In genomic region chrX:137574102-137574783, GRCh38 we compare ENCODE assay signal across 24 cellular contexts. TPM values are rescaled to one million over a fixed set of nuclear protein-coding genes. Genes with fewer than 3 reads are reported as not detected.
DNase-seq lines count a peak whose midpoint lies in the region; ATAC-seq, FAIRE-seq and TF ChIP-seq lines count a peak whose summit lies in the region.
"Had no signal": no experiment of that assay in that cellular context is flagged by ENCODE, and none has a peak within 500 bp of the region (broad histone marks: within the 10 kb centered on the region; RNA-seq: fewer than 3 reads in every experiment).

No MANE protein-coding gene starts in this region.

- TF ChIP-seq CTCF in endothelial cell of umbilical vein (IDR thresholded peaks at IDR 0.05; ENCODE audit: extremely low read depth in 1 of 2, insufficient read depth in 1 of 2, low read depth in 1 of 2, low read length in 2 of 2) (no peak), nephron (IDR thresholded peaks at IDR 0.05; ENCODE audit: unreplicated experiment in 3 of 3) (no peak)

- no peak overlapping the region for H3K27ac ChIP-seq in endothelial cell of umbilical vein (ENCODE audit: insufficient read depth, low read depth, low read length)
- H3K27ac ChIP-seq: 22Rv1, stomach, upper lobe of right lung had no signal

- H3K36me3 Mint-ChIP-seq in nephron (ENCODE audit: low read depth), result no peaks in the 10 kb centered on the region

- H3K4me3 Mint-ChIP-seq in nephron, result peak overlapping the region; percentile 78 to 81 (median 80)
- H3K4me3 Mint-ChIP-seq: activated CD8-positive, alpha-beta T cell treated with anti-CD3 and anti-CD28 coated beads, Interleukin-2, amount 10 ng/mL, durations not matched to agents 7 days and 5 days; activated T-cell treated with anti-CD3 and anti-CD28 coated beads, Interleukin-2, amount 50 U/mL, for 24 hours; natural killer cell had no signal

- no peak for TF ChIP-seq POLR2A in endothelial cell of umbilical vein (IDR thresholded peaks at IDR 0.05; ENCODE audit: low read depth, low read length)

- intact Hi-C loops in endothelial cell of umbilical vein (cut with micrococcal nuclease), result no loop called here

- H3K4me3 ChIP-seq in endothelial cell of umbilical vein (replicated peaks in 1 of 3; ENCODE audit: insufficient read depth in 1 of 3, low read depth in 1 of 3, low read length in 3 of 3), result no peak overlapping the region
- H3K4me3 ChIP-seq: stomach, upper lobe of right lung had no signal

- H3K79me2 ChIP-seq in endothelial cell of umbilical vein (ENCODE audit: control insufficient read depth, insufficient read depth, low read length), result no peaks in the 10 kb centered on the region

- no peaks in the 10 kb centered on the region for H3K9me3 ChIP-seq in endothelial cell of umbilical vein (replicated peaks; ENCODE audit: control insufficient read depth, insufficient read depth, low read length)
- H3K9me3 ChIP-seq: upper lobe of right lung had no signal

- H4K20me1 ChIP-seq in endothelial cell of umbilical vein (replicated peaks; ENCODE audit: control insufficient read depth, extremely low read depth, insufficient read depth, low read length), result no peaks in the 10 kb centered on the region

- ATAC-seq in HG03139 (IDR thresholded peaks at IDR 0.05; ENCODE audit: unreplicated experiment), result no peak
- ATAC-seq: activated CD8-positive, alpha-beta T cell treated with anti-CD3 and anti-CD28 coated beads, Interleukin-2, amount 10 ng/mL, durations not matched to agents 7 days and 5 days; left cardiac atrium; natural killer cell; upper lobe of right lung had no signal

- no peaks in the 10 kb centered on the region for H3K9me1 ChIP-seq in endothelial cell of umbilical vein (replicated peaks; ENCODE audit: control insufficient read depth, extremely low read depth, insufficient read depth, low read length)

- DNase-seq in NCI-H82 (lab: John Stamatoyannopoulos, UW), result peak; percentile 4
- no peak for DNase-seq in NCI-H82 treated with DMSO at 0.1 percent for 48 hours (lab: John Stamatoyannopoulos, UW; ENCODE audit: unreplicated experiment)
- no peak for DNase-seq in endothelial cell of umbilical vein (ENCODE audit: low read depth, low spot score)
- DNase-seq in NOMO-1 treated with dmso at 0.1 percent for 144 hours (lab: John Stamatoyannopoulos, UW; ENCODE audit: unreplicated experiment), result no peak
- no peak for DNase-seq in NCI-H446 (lab: John Stamatoyannopoulos, UW)
- no peak for DNase-seq in AG08395 (ENCODE audit: low spot score)
- DNase-seq: activated CD8-positive, alpha-beta T cell treated with anti-CD3 and anti-CD28 coated beads, Interleukin-2, amount 10 ng/mL, durations not matched to agents 7 days and 5 days; activated naive CD4-positive, alpha-beta T cell treated with anti-CD3 and anti-CD28 coated beads, Interleukin-2, amount 50 U/mL, for 16 hours; activated T-cell treated with anti-CD3 and anti-CD28 coated beads, Interleukin-2, amount 50 U/mL, for 24 hours; DMS53; left cardiac atrium; natural killer cell; NCI-H1105; NCI-H2107; NCI-H510A; stimulated activated CD4-positive, alpha-beta T cell treated with anti-CD3 and anti-CD28 coated beads, Interleukin-4, amount 100 ng/mL, for 24 hours; stomach; T1000; upper lobe of right lung had no signal

- H3K4me1 ChIP-seq in endothelial cell of umbilical vein (ENCODE audit: control insufficient read depth, extremely low read depth, insufficient read depth, low read length), result no peaks in the 10 kb centered on the region
- H3K4me1 ChIP-seq: upper lobe of right lung had no signal

- CTCF ChIA-PET in endothelial cell of umbilical vein (lab: Charles Lee), result no interaction called here

- H2AFZ ChIP-seq in endothelial cell of umbilical vein (ENCODE audit: low read depth, low read length), result no peak overlapping the region

- dilution Hi-C loops in endothelial cell of umbilical vein (cut with MboI; ENCODE audit: extremely low pct_ligation_motif_present, low sequenced_read_pairs), result no loop called here

- no TSS peak for BruUV-seq in endothelial cell of umbilical vein (replicated peaks; lab: Mats Ljungman, UMichigan)

- no peak for FAIRE-seq in endothelial cell of umbilical vein (lab: Jason Lieb, UNC)
- FAIRE-seq: colon had no signal

- no peaks in the 10 kb centered on the region for H3K36me3 ChIP-seq in endothelial cell of umbilical vein (ENCODE audit: control insufficient read depth in 2 of 2, extremely low read depth in 1 of 2, insufficient read depth in 2 of 2, low read length in 2 of 2)
- H3K36me3 ChIP-seq: stomach, upper lobe of right lung had no signal

- H3K9ac ChIP-seq in endothelial cell of umbilical vein (replicated peaks; ENCODE audit: extremely low read depth, insufficient read depth, low read length), result no peak overlapping the region

- POLR2A ChIA-PET in endothelial cell of umbilical vein (lab: Charles Lee), result no interaction called here

- H3K27me3 ChIP-seq in endothelial cell of umbilical vein (ENCODE audit: control insufficient read depth in 2 of 2, insufficient read depth in 2 of 2, low read length in 2 of 2), result peaks cover 5 to 12% of the 10 kb centered on the region in 2 experiments

- peak overlapping the region; percentile 63 to 91 (median 82) for H3K27ac Mint-ChIP-seq in nephron
- H3K27ac Mint-ChIP-seq: activated CD8-positive, alpha-beta T cell treated with anti-CD3 and anti-CD28 coated beads, Interleukin-2, amount 10 ng/mL, durations not matched to agents 7 days and 5 days; activated T-cell treated with anti-CD3 and anti-CD28 coated beads, Interleukin-2, amount 50 U/mL, for 24 hours; natural killer cell had no signal

- no peaks in the 10 kb centered on the region for H3K4me1 Mint-ChIP-seq in nephron
- H3K4me1 Mint-ChIP-seq: natural killer cell had no signal

- H3K4me2 ChIP-seq in endothelial cell of umbilical vein (ENCODE audit: insufficient read depth, low read length), result no peak overlapping the region

- peaks cover 93% of the 10 kb centered on the region for H3K27me3 Mint-ChIP-seq in nephron (ENCODE audit: low read depth)

- peaks cover 3% of the 10 kb centered on the region for H3K9me3 Mint-ChIP-seq in nephron
- H3K9me3 Mint-ChIP-seq: activated T-cell treated with anti-CD3 and anti-CD28 coated beads, Interleukin-2, amount 50 U/mL, for 24 hours; natural killer cell had no signal

TF ChIP-seq in endothelial cell of umbilical vein, 7 proteins besides CTCF, POLR2A, EP300 and RAD21:
- TF ChIP-seq EZH2 (IDR thresholded peaks at IDR 0.05; ENCODE audit: borderline replicate concordance, low read depth, low read length, severe bottlenecking), result peak; percentile 35
- TF ChIP-seq GATA2 (IDR thresholded peaks at IDR 0.05; ENCODE audit: insufficient read depth, insufficient read length, low read depth, low read length), result no peak
- TF ChIP-seq JUN (IDR thresholded peaks at IDR 0.05; ENCODE audit: borderline replicate concordance, insufficient read depth, insufficient read length, low read depth), result no peak
- no peak for TF ChIP-seq MYC (IDR thresholded peaks at IDR 0.05; ENCODE audit: low read depth, low read length)

RNA-seq across cellular contexts. Expression of gene ZIC3, which starts 8.3 kb away (rescaled TPM):
- not detected in 2 replicates for total RNA-seq in endothelial cell of umbilical vein
- not detected in 2 replicates for polyA plus RNA-seq in endothelial cell of umbilical vein
- not detected in 2 replicates for polyA plus RNA-seq in endothelial cell of umbilical vein (2011; cell fraction: cytosol; rRNA removed)
- polyA plus RNA-seq in endothelial cell of umbilical vein (2011; cell fraction: nucleus; rRNA removed), result not detected in 2 replicates
- polyA plus RNA-seq in endothelial cell of umbilical vein (2012), result not detected in 2 replicates
- polyA minus RNA-seq in endothelial cell of umbilical vein, result not detected in 2 replicates
- polyA minus RNA-seq in endothelial cell of umbilical vein (2011; cell fraction: cytosol; rRNA and poly(A)+ RNA removed), result not detected
- polyA minus RNA-seq in endothelial cell of umbilical vein (2011; cell fraction: nucleus; rRNA and poly(A)+ RNA removed), result not detected in 2 replicates
- total RNA-seq: activated CD8-positive, alpha-beta T cell treated with anti-CD3 and anti-CD28 coated beads, Interleukin-2, amount 10 ng/mL, durations not matched to agents 7 days and 5 days; left cardiac atrium; mesenteric fat pad; natural killer cell; stomach; upper lobe of right lung had no signal
- polyA plus RNA-seq: stomach had no signal
